18 cellular contexts compared by ENCODE assay signal in the genomic region with DNA sequence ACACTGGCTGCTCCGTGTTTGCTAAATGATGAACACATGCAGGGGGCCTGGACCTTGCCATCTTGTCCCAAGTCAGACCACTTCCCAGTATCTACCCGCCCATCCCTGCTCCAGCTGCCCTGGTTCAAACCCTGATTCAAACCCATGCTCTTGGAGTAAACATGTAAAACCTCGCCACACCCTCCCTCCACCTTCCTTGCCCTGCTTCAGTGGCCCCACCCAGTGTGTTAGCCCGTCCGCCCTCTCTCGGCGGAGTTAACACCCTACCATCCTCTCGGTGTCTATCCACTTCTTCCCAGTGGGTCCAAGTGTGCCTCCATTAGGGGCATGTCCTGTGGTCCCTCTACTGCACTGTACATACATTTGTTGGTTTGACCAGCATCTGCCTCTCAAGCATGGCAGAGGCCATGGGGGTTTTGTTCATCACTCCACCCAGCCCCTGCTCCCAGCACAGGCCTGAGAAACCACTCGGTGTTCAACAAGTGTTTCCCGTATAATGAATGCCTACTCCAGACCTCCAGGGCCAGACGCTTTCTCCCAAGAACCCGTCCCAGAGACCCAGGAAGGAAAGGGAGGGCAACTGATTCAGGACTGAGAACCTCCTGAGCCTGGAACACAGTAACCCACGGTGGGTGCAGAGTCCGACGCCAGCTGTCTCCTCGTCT.
"Had no signal": no experiment of that assay in that cellular context is flagged by ENCODE, and none has a peak within 500 bp of the region (broad histone marks: within the 10 kb centered on the region; RNA-seq: fewer than 3 reads in every experiment).

No MANE protein-coding gene starts in this region.

- H3K4me1 ChIP-seq: ascending aorta, lower lobe of right lung, right atrium auricular region, tibial artery, vagina had no signal

- DNase-seq: activated B cell treated with CpG ODN at 0.5 μM for 24 hours; activated CD4-positive, alpha-beta T cell treated with anti-CD3 and anti-CD28 coated beads for 48 hours; activated T-cell treated with anti-CD3 and anti-CD28 coated beads, Interleukin-2, amount 50 U/mL, for 48 hours; dorsolateral prefrontal cortex; left cardiac atrium; lower lobe of right lung; stimulated activated CD4-positive, alpha-beta T cell treated with anti-CD3 and anti-CD28 coated beads, Interleukin-2, amount 100 ng/mL, for 48 hours; stimulated activated naive CD4-positive, alpha-beta T cell; tibial artery had no signal

- H3K27me3 Mint-ChIP-seq: activated B cell treated with CpG ODN at 0.5 μM for 24 hours had no signal

- H3K9me3 ChIP-seq: ascending aorta, lower lobe of right lung, neutrophil, right atrium auricular region, tibial artery, vagina had no signal

- H3K4me3 Mint-ChIP-seq: activated B cell treated with CpG ODN at 0.5 μM for 24 hours, mesothelial cell of epicardium had no signal

- H3K9me3 Mint-ChIP-seq: activated B cell treated with CpG ODN at 0.5 μM for 24 hours, mesothelial cell of epicardium had no signal

- H3K27ac Mint-ChIP-seq: activated B cell treated with CpG ODN at 0.5 μM for 24 hours, mesothelial cell of epicardium had no signal

- FAIRE-seq: bronchial epithelial cell, TTC549 had no signal

- H3K27ac ChIP-seq: ascending aorta, lower lobe of right lung, neutrophil, right atrium auricular region, SK-N-MC, tibial artery, vagina had no signal

- H3K4me3 ChIP-seq: ascending aorta, dorsolateral prefrontal cortex, lower lobe of right lung, right atrium auricular region, SK-N-MC, tibial artery, vagina had no signal

- H3K27me3 ChIP-seq: ascending aorta, dorsolateral prefrontal cortex, neutrophil, right atrium auricular region, tibial artery, vagina had no signal

- H3K4me1 Mint-ChIP-seq: mesothelial cell of epicardium had no signal

- ATAC-seq: esophagus mucosa, left cardiac atrium, lower lobe of right lung had no signal
